ENCODE assay signal across 12 cellular contexts in genomic region chr19:2337329-2337707, GRCh38. TPM values are rescaled to one million over a fixed set of nuclear protein-coding genes. Genes with fewer than 3 reads are reported as not detected.
DNase-seq lines count a peak whose midpoint lies in the region; ATAC-seq and TF ChIP-seq lines count a peak whose summit lies in the region.
"Had no signal": no experiment of that assay in that cellular context is flagged by ENCODE, and none has a peak within 500 bp of the region (broad histone marks: within the 10 kb centered on the region; RNA-seq: fewer than 3 reads in every experiment).

No MANE protein-coding gene starts in this region.

- BruUV-seq in PC-3 (replicated peaks; lab: Mats Ljungman, UMichigan), result no TSS peak

- TF ChIP-seq CTCF in choroid plexus epithelial cell (conservative IDR thresholded peaks at IDR 0.05; ENCODE audit: low read depth, low read length) (peak; percentile 46), PC-3 (conservative IDR thresholded peaks at IDR 0.05; ENCODE audit: low read depth, low read length) (no peak)

- H3K18ac ChIP-seq in mesenchymal stem cell (ENCODE audit: low read depth in 1 of 2, low read length in 2 of 2), result no peak overlapping the region

- intact Hi-C loops in Right ventricle myocardium superior (cut with DNase I), result no loop called here
- intact Hi-C loops in cardiac septum (cut with DNase I), result no loop called here
- intact Hi-C loops in PC-3 (cut with micrococcal nuclease), result no loop called here

- H3K4me2 ChIP-seq in mesenchymal stem cell (ENCODE audit: low read length, poor library complexity, severe bottlenecking) (no peak overlapping the region), PC-3 (ENCODE audit: low read length) (no peak overlapping the region)

- no peak overlapping the region for H4K91ac ChIP-seq in mesenchymal stem cell (ENCODE audit: low read length)

- H3K79me1 ChIP-seq in mesenchymal stem cell (replicated peaks; ENCODE audit: low read length, poor library complexity, severe bottlenecking), result peaks cover 50% of the 10 kb centered on the region

- 68% methylated on average over 19 of the region's 19 CpGs for whole genome bisulfite sequencing in mesenchymal stem cell

- POLR2A ChIA-PET in PC-3 (lab: Charles Lee; ENCODE audit: unreplicated experiment), result no interaction called here

- no peak overlapping the region for H2AK5ac ChIP-seq in mesenchymal stem cell (ENCODE audit: low read length, severe bottlenecking)

- H4K20me1 ChIP-seq in PC-3 (ENCODE audit: low read length), result no peaks in the 10 kb centered on the region

- H3K9ac ChIP-seq in mesenchymal stem cell (ENCODE audit: low read length) (peak overlapping the region; percentile 32), PC-3 (ENCODE audit: low read length) (no peak overlapping the region)

- H3K36me3 ChIP-seq in mesenchymal stem cell (ENCODE audit: control insufficient read depth in 1 of 2, insufficient read depth in 2 of 2, low read depth in 1 of 2, low read length in 2 of 2), result peaks cover 11 to 76% of the 10 kb centered on the region in 2 experiments
- H3K36me3 ChIP-seq in PC-3 (ENCODE audit: low read depth, low read length), result no peaks in the 10 kb centered on the region

- no peaks in the 10 kb centered on the region for H3F3A ChIP-seq in PC-3 (ENCODE audit: low read length, unreplicated experiment)

- H3K27me3 ChIP-seq in mesenchymal stem cell (ENCODE audit: control insufficient read depth in 1 of 2, insufficient read depth in 1 of 2, low read length in 2 of 2) (no peaks in the 10 kb centered on the region), PC-3 (ENCODE audit: low read length) (no peaks in the 10 kb centered on the region)
- H3K27me3 ChIP-seq: ascending aorta, left lung had no signal

- H4K8ac ChIP-seq in mesenchymal stem cell (ENCODE audit: low read length), result no peak overlapping the region

- no peak overlapping the region for H3K4me3 ChIP-seq in choroid plexus epithelial cell (ENCODE audit: low read depth, low read length)
- H3K4me3 ChIP-seq in mesenchymal stem cell (ENCODE audit: insufficient read depth in 1 of 2, low read depth in 1 of 2, low read length in 2 of 2), result no peak overlapping the region
- H3K4me3 ChIP-seq in PC-3 (ENCODE audit: low read length), result no peak overlapping the region
- H3K4me3 ChIP-seq: ascending aorta, left lung had no signal

- no peak overlapping the region for H3K23ac ChIP-seq in mesenchymal stem cell (ENCODE audit: low read length in 2 of 2)

- no peak overlapping the region for H3K4ac ChIP-seq in mesenchymal stem cell (ENCODE audit: low read depth in 1 of 2, low read length in 2 of 2)

- no peak overlapping the region for H3K14ac ChIP-seq in mesenchymal stem cell (ENCODE audit: low read length in 2 of 2)

- no peak overlapping the region for H2BK15ac ChIP-seq in mesenchymal stem cell (ENCODE audit: low read depth, poor library complexity, severe bottlenecking)

- H2AFZ ChIP-seq in mesenchymal stem cell (ENCODE audit: low read depth, low read length) (no peak overlapping the region), PC-3 (ENCODE audit: low read length) (no peak overlapping the region)

- peak; percentile 30 for ATAC-seq in Right ventricle myocardium superior (ENCODE audit: poor library complexity)
- no peak; the same call in 1 of the 2 replicates for ATAC-seq in PC-3
- ATAC-seq: left lung had no signal

- CTCF ChIA-PET in PC-3 (lab: Charles Lee), result no interaction called here

- H3K9me3 ChIP-seq in mesenchymal stem cell (ENCODE audit: control insufficient read depth, low read length) (no peaks in the 10 kb centered on the region), PC-3 (ENCODE audit: low read length) (no peaks in the 10 kb centered on the region)
- H3K9me3 ChIP-seq: ascending aorta, left lung had no signal

- peaks cover 8% of the 10 kb centered on the region for H3K79me2 ChIP-seq in PC-3 (ENCODE audit: low read length)

- H2BK12ac ChIP-seq in mesenchymal stem cell (ENCODE audit: low read length in 2 of 2), result no peak overlapping the region

- no peaks in the 10 kb centered on the region for H3K9me2 ChIP-seq in PC-3 (replicated peaks; ENCODE audit: low read length)

- H2BK5ac ChIP-seq in mesenchymal stem cell (ENCODE audit: low read depth, low read length, poor library complexity, severe bottlenecking), result no peak overlapping the region

- H3K27ac ChIP-seq in mesenchymal stem cell (ENCODE audit: low read length, poor library complexity, severe bottlenecking) (no peak overlapping the region), PC-3 (ENCODE audit: low read length) (no peak overlapping the region)
- H3K27ac ChIP-seq: ascending aorta, left lung had no signal

- H3K4me1 ChIP-seq in mesenchymal stem cell (ENCODE audit: control insufficient read depth, insufficient read depth, low read depth, low read length), result peaks cover 31% of the 10 kb centered on the region
- H3K4me1 ChIP-seq in PC-3 (ENCODE audit: insufficient read depth, low read length), result no peaks in the 10 kb centered on the region

- no peak overlapping the region for H2BK120ac ChIP-seq in mesenchymal stem cell (ENCODE audit: low read depth, low read length)

- DNase-seq in Right ventricle myocardium superior, result no peak
- DNase-seq in cardiac septum (ENCODE audit: low spot score), result no peak
- peak; percentile 74 for DNase-seq in choroid plexus epithelial cell (ENCODE audit: low read depth)
- peak; percentile 53 for DNase-seq in mesenchymal stem cell
- no peak for DNase-seq in PC-3
- no peak for DNase-seq in dedifferentiated amniotic fluid mesenchymal stem cell (ENCODE audit: extremely low spot score)
- DNase-seq in ureter (ENCODE audit: low spot score), result no peak
- DNase-seq in stimulated activated CD4-positive, alpha-beta T cell treated with anti-CD3 and anti-CD28 coated beads, Interleukin-15, amount 100 ng/mL, for 24 hours, result no peak
- DNase-seq: activated B cell treated with CpG ODN at 0.5 μM for 24 hours, NCI-H226 had no signal

RNA-seq across cellular contexts. Expression of gene SPPL2B, which starts 8.8 kb away (rescaled TPM):
- 23.9 TPM for total RNA-seq in Right ventricle myocardium superior
- 27.4 TPM for total RNA-seq in cardiac septum
- polyA plus RNA-seq in mesenchymal stem cell (2013, experiment 1 of 2), result 25.7 TPM
- polyA plus RNA-seq in mesenchymal stem cell (2013, experiment 2 of 2), result 24.4 TPM
- total RNA-seq in PC-3 (2014; rRNA removed), result 28.6 and 32.2 TPM in 2 replicates
- total RNA-seq in ureter, result 70.3 TPM

RNA-seq across cellular contexts. Expression of gene LSM7, which starts 8.9 kb away (rescaled TPM):
- 37.3 TPM for total RNA-seq in Right ventricle myocardium superior
- total RNA-seq in cardiac septum, result 42.7 TPM
- polyA plus RNA-seq in mesenchymal stem cell (2013, experiment 1 of 2), result 149 TPM
- polyA plus RNA-seq in mesenchymal stem cell (2013, experiment 2 of 2), result 138 TPM
- total RNA-seq in PC-3 (2014; rRNA removed), result 204 and 282 TPM in 2 replicates
- total RNA-seq in ureter, result 85.0 TPM

RNA-seq across cellular contexts. Expression of gene TMPRSS9, which starts 22.7 kb away (rescaled TPM):
- total RNA-seq in Right ventricle myocardium superior (not detected), cardiac septum (not detected), PC-3 (2014; rRNA removed) (0.17 TPM in 1 of 2 replicates, not detected in the other), ureter (not detected)
- not detected for polyA plus RNA-seq in mesenchymal stem cell (2013, experiment 1 of 2)
- not detected for polyA plus RNA-seq in mesenchymal stem cell (2013, experiment 2 of 2)
- total RNA-seq: activated B cell treated with CpG ODN at 0.5 μM for 24 hours, ascending aorta, left lung had no signal

RNA-seq across cellular contexts. Expression of gene LINGO3, which starts 29.4 kb away (rescaled TPM):
- total RNA-seq in Right ventricle myocardium superior (not detected), cardiac septum (not detected), PC-3 (2014; rRNA removed) (0.58 TPM in 1 of 2 replicates, not detected in the other), ureter (not detected)
- polyA plus RNA-seq in mesenchymal stem cell (2013, experiment 1 of 2), result not detected
- not detected for polyA plus RNA-seq in mesenchymal stem cell (2013, experiment 2 of 2)
- total RNA-seq: ascending aorta had no signal

RNA-seq across cellular contexts. Expression of gene PEAK3, which starts 55.3 kb away (rescaled TPM):
- total RNA-seq in Right ventricle myocardium superior, result 0.70 TPM
- 0.19 TPM for total RNA-seq in cardiac septum
- 0.75 TPM for polyA plus RNA-seq in mesenchymal stem cell (2013, experiment 1 of 2)
- polyA plus RNA-seq in mesenchymal stem cell (2013, experiment 2 of 2), result 0.88 TPM
- total RNA-seq in PC-3 (2014; rRNA removed), result not detected in 2 replicates
- total RNA-seq in ureter, result 0.99 TPM

Comparison
In these comparisons a context has a peak if more than half of its experiments do, and no peak if none do; other contexts are left out.
1. DNase-seq: peak in choroid plexus epithelial cell (single experiment) and mesenchymal stem cell (single experiment); none in Right ventricle myocardium superior (single experiment), cardiac septum (single experiment), PC-3 (single experiment), dedifferentiated amniotic fluid mesenchymal stem cell (single experiment), ureter (single experiment) and stimulated activated CD4-positive, alpha-beta T cell treated with anti-CD3 and anti-CD28 coated beads, Interleukin-15, amount 100 ng/mL, for 24 hours (single experiment).